In genomic region chr10:124512040-124512428, GRCh38 we compare ENCODE assay signal across 13 cellular contexts. TPM values are rescaled to one million over a fixed set of nuclear protein-coding genes. Genes with fewer than 3 reads are reported as not detected.
DNase-seq lines count a peak whose midpoint lies in the region; ATAC-seq and TF ChIP-seq lines count a peak whose summit lies in the region.
"Had no signal": no experiment of that assay in that cellular context is flagged by ENCODE, and none has a peak within 500 bp of the region (broad histone marks: within the 10 kb centered on the region; RNA-seq: fewer than 3 reads in every experiment).

No MANE protein-coding gene starts in this region.

- POLR2A ChIA-PET in activated CD8-positive, alpha-beta T cell treated with anti-CD3 and anti-CD28 coated beads for 36 hours (lab: Charles Lee): no interaction called here
- POLR2A ChIA-PET in activated CD8-positive, alpha-beta T cell treated with anti-CD3 and anti-CD28 coated beads, Interleukin-2, amount 10 ng/mL, durations not matched to agents 7 days and 5 days (lab: Charles Lee): no interaction called here
- POLR2A ChIA-PET in WTC11 (lab: Charles Lee): no interaction called here

- no peak for DNase-seq in activated CD8-positive, alpha-beta T cell treated with anti-CD3 and anti-CD28 coated beads for 36 hours
- DNase-seq in activated CD8-positive, alpha-beta T cell treated with anti-CD3 and anti-CD28 coated beads, Interleukin-2, amount 10 ng/mL, durations not matched to agents 7 days and 5 days: no peak
- DNase-seq in WTC11 (ENCODE audit: low spot score): no peak
- peak; percentile 1 for DNase-seq in neural progenitor cell (ENCODE audit: low spot score)
- no peak for DNase-seq in left lobe of liver (ENCODE audit: low spot score)
- DNase-seq in OCI-M2 (lab: John Stamatoyannopoulos, UW; ENCODE audit: unreplicated experiment): no peak
- no peak for DNase-seq in left colon
- DNase-seq: 8988T; AML-193; CD4-positive, CD25-positive, alpha-beta regulatory T cell; DMS 273 treated with DMSO at 0.1 percent for 48 hours; GM23248 had no signal

- H4K20me1 ChIP-seq in neural progenitor cell (ENCODE audit: low read depth): no peaks in the 10 kb centered on the region
- H4K20me1 ChIP-seq: BLaER1 had no signal

- H3K4me1 ChIP-seq in neural progenitor cell: peaks cover 1% of the 10 kb centered on the region

- H3K36me3 Mint-ChIP-seq in activated CD8-positive, alpha-beta T cell treated with anti-CD3 and anti-CD28 coated beads for 36 hours (ENCODE audit: low read depth): no peaks in the 10 kb centered on the region
- H3K36me3 Mint-ChIP-seq in activated CD8-positive, alpha-beta T cell treated with anti-CD3 and anti-CD28 coated beads, Interleukin-2, amount 10 ng/mL, durations not matched to agents 7 days and 5 days (ENCODE audit: low read depth): no peaks in the 10 kb centered on the region
- H3K36me3 Mint-ChIP-seq in WTC11 (peaks cover 6% of the 10 kb centered on the region), neural progenitor cell (peaks cover 4% of the 10 kb centered on the region)

- no peaks in the 10 kb centered on the region for H3K9me3 Mint-ChIP-seq in activated CD8-positive, alpha-beta T cell treated with anti-CD3 and anti-CD28 coated beads for 36 hours
- no peaks in the 10 kb centered on the region for H3K9me3 Mint-ChIP-seq in activated CD8-positive, alpha-beta T cell treated with anti-CD3 and anti-CD28 coated beads, Interleukin-2, amount 10 ng/mL, durations not matched to agents 7 days and 5 days (ENCODE audit: insufficient read depth)
- H3K9me3 Mint-ChIP-seq in WTC11: no peaks in the 10 kb centered on the region; the same call in 1 of the 2 replicates
- peaks cover 2% of the 10 kb centered on the region for H3K9me3 Mint-ChIP-seq in neural progenitor cell
- H3K9me3 Mint-ChIP-seq: CD4-positive, CD25-positive, alpha-beta regulatory T cell had no signal

- ATAC-seq in activated CD8-positive, alpha-beta T cell treated with anti-CD3 and anti-CD28 coated beads for 36 hours: no peak
- no peak for ATAC-seq in activated CD8-positive, alpha-beta T cell treated with anti-CD3 and anti-CD28 coated beads, Interleukin-2, amount 10 ng/mL, durations not matched to agents 7 days and 5 days
- ATAC-seq in WTC11 (no peak), left lobe of liver (no peak), left colon (no peak)

- CTCF ChIA-PET in activated CD8-positive, alpha-beta T cell treated with anti-CD3 and anti-CD28 coated beads for 36 hours (lab: Charles Lee): interaction anchor here (1.4 kb wide), 1 partner anchor 18 kb away, joined by 3 read pairs; no protein-coding TSS in a partner anchor
- CTCF ChIA-PET in activated CD8-positive, alpha-beta T cell treated with anti-CD3 and anti-CD28 coated beads, Interleukin-2, amount 10 ng/mL, durations not matched to agents 7 days and 5 days (lab: Charles Lee): no interaction called here
- CTCF ChIA-PET in WTC11 (lab: Charles Lee): interaction anchor here (0.6 to 1.0 kb wide), 4 partner anchors 19 to 1503 kb away, joined by 3 to 4 read pairs (median 3); no protein-coding TSS in a partner anchor

- H3K4me3 Mint-ChIP-seq in activated CD8-positive, alpha-beta T cell treated with anti-CD3 and anti-CD28 coated beads for 36 hours: no peak overlapping the region
- H3K4me3 Mint-ChIP-seq in activated CD8-positive, alpha-beta T cell treated with anti-CD3 and anti-CD28 coated beads, Interleukin-2, amount 10 ng/mL, durations not matched to agents 7 days and 5 days: no peak overlapping the region
- H3K4me3 Mint-ChIP-seq in WTC11 (no peak overlapping the region), neural progenitor cell (no peak overlapping the region)
- H3K4me3 Mint-ChIP-seq: CD4-positive, CD25-positive, alpha-beta regulatory T cell had no signal

- no peak overlapping the region for H3K4me3 ChIP-seq in neural progenitor cell
- H3K4me3 ChIP-seq: BLaER1, GM23248 had no signal

- intact Hi-C loops in activated CD8-positive, alpha-beta T cell treated with anti-CD3 and anti-CD28 coated beads for 36 hours (cut with micrococcal nuclease): no loop called here
- intact Hi-C loops in left colon (cut with DNase I, micrococcal nuclease): no loop called here

- H3K4me1 Mint-ChIP-seq in activated CD8-positive, alpha-beta T cell treated with anti-CD3 and anti-CD28 coated beads for 36 hours (ENCODE audit: low read depth): peaks cover 12% of the 10 kb centered on the region
- H3K4me1 Mint-ChIP-seq in activated CD8-positive, alpha-beta T cell treated with anti-CD3 and anti-CD28 coated beads, Interleukin-2, amount 10 ng/mL, durations not matched to agents 7 days and 5 days (ENCODE audit: low read depth): peaks cover 11% of the 10 kb centered on the region
- H3K4me1 Mint-ChIP-seq in WTC11 (no peaks in the 10 kb centered on the region), neural progenitor cell (peaks cover 7% of the 10 kb centered on the region)
- H3K4me1 Mint-ChIP-seq: CD4-positive, CD25-positive, alpha-beta regulatory T cell had no signal

- no peak for TF ChIP-seq CTCF in activated CD8-positive, alpha-beta T cell treated with anti-CD3 and anti-CD28 coated beads for 36 hours (IDR thresholded peaks at IDR 0.05)
- no peak for TF ChIP-seq CTCF in WTC11 (IDR thresholded peaks at IDR 0.05)
- no peak for TF ChIP-seq CTCF in neural progenitor cell (IDR thresholded peaks at IDR 0.05)

- H3F3A ChIP-seq in neural progenitor cell (ENCODE audit: low read depth): no peaks in the 10 kb centered on the region

- H3K36me3 ChIP-seq in neural progenitor cell: no peaks in the 10 kb centered on the region
- H3K36me3 ChIP-seq: BLaER1 had no signal

- peak overlapping the region; percentile 42 for H3K27ac Mint-ChIP-seq in activated CD8-positive, alpha-beta T cell treated with anti-CD3 and anti-CD28 coated beads for 36 hours
- H3K27ac Mint-ChIP-seq in activated CD8-positive, alpha-beta T cell treated with anti-CD3 and anti-CD28 coated beads, Interleukin-2, amount 10 ng/mL, durations not matched to agents 7 days and 5 days: no peak overlapping the region
- H3K27ac Mint-ChIP-seq in WTC11 (peak overlapping the region; percentile 65; the same call in 1 of the 2 replicates), neural progenitor cell (no peak overlapping the region)

- no peaks in the 10 kb centered on the region for H3K27me3 Mint-ChIP-seq in activated CD8-positive, alpha-beta T cell treated with anti-CD3 and anti-CD28 coated beads for 36 hours
- H3K27me3 Mint-ChIP-seq in activated CD8-positive, alpha-beta T cell treated with anti-CD3 and anti-CD28 coated beads, Interleukin-2, amount 10 ng/mL, durations not matched to agents 7 days and 5 days (ENCODE audit: low read depth): no peaks in the 10 kb centered on the region
- no peaks in the 10 kb centered on the region for H3K27me3 Mint-ChIP-seq in WTC11 (ENCODE audit: low read depth)
- peaks cover 9% of the 10 kb centered on the region for H3K27me3 Mint-ChIP-seq in neural progenitor cell (ENCODE audit: insufficient read depth, low read depth)

- no peak overlapping the region for H2AFZ ChIP-seq in neural progenitor cell (replicated peaks)
- H2AFZ ChIP-seq: GM23248 had no signal

- H3K27me3 ChIP-seq in neural progenitor cell: no peaks in the 10 kb centered on the region
- H3K27me3 ChIP-seq: BLaER1 had no signal

- H3K9ac ChIP-seq in neural progenitor cell: no peak overlapping the region
- H3K9ac ChIP-seq: BLaER1, GM23248 had no signal

- H3K4me2 ChIP-seq in neural progenitor cell: no peak overlapping the region
- H3K4me2 ChIP-seq: BLaER1 had no signal

- no peaks in the 10 kb centered on the region for H3K9me3 ChIP-seq in neural progenitor cell (ENCODE audit: low read depth)
- H3K9me3 ChIP-seq: BLaER1 had no signal

- H3K79me2 ChIP-seq in neural progenitor cell (ENCODE audit: low read depth): no peaks in the 10 kb centered on the region

- H3K27ac ChIP-seq in neural progenitor cell: no peak overlapping the region
- H3K27ac ChIP-seq: BLaER1, GM23248 had no signal

TF ChIP-seq in WTC11, 78 proteins besides CTCF, POLR2A, EP300 and RAD21:
- TF ChIP-seq CBFB (CRISPR knock-in tag; IDR thresholded peaks at IDR 0.05; ENCODE audit: low read depth): no peak
- TF ChIP-seq IRF1 (CRISPR knock-in tag; IDR thresholded peaks at IDR 0.05): no peak
- no peak for TF ChIP-seq NR2C2 (CRISPR knock-in tag; IDR thresholded peaks at IDR 0.05)
- no peak for TF ChIP-seq NR3C1 (CRISPR knock-in tag; conservative IDR thresholded peaks at IDR 0.05; ENCODE audit: low read depth)
- TF ChIP-seq ZNF416 (CRISPR knock-in tag; IDR thresholded peaks at IDR 0.05): no peak
- no peak for TF ChIP-seq HMGA2 (CRISPR knock-in tag; IDR thresholded peaks at IDR 0.05)
- TF ChIP-seq ZNF232 (CRISPR knock-in tag; IDR thresholded peaks at IDR 0.05): no peak
- TF ChIP-seq CDX4 (CRISPR knock-in tag; IDR thresholded peaks at IDR 0.05; ENCODE audit: borderline replicate concordance): no peak

RNA-seq across cellular contexts. Expression of gene LHPP, which starts 50.4 kb away (rescaled TPM):
- 10 to 100 TPM; 11.1 to 15.1 TPM for total RNA-seq in activated CD8-positive, alpha-beta T cell treated with anti-CD3 and anti-CD28 coated beads for 36 hours
- total RNA-seq in activated CD8-positive, alpha-beta T cell treated with anti-CD3 and anti-CD28 coated beads, Interleukin-2, amount 10 ng/mL, durations not matched to agents 7 days and 5 days: 10 to 100 TPM; 24.7 to 25.7 TPM
- total RNA-seq in WTC11 (2021) (33.2 to 42.4 TPM (median 41.1 TPM) in 3 replicates), neural progenitor cell (ENCODE audit: low replicate concordance) (23.3 and 24.5 TPM in 2 replicates), left lobe of liver (52.0 TPM), left colon (10 to 100 TPM; 26.1 to 29.8 TPM)

Comparison
In these comparisons a context has a peak if more than half of its experiments do, and no peak if none do; other contexts are left out.
1. H3K27ac Mint-ChIP-seq: peak in activated CD8-positive, alpha-beta T cell treated with anti-CD3 and anti-CD28 coated beads for 36 hours (single experiment) and WTC11 (single experiment); none in activated CD8-positive, alpha-beta T cell treated with anti-CD3 and anti-CD28 coated beads, Interleukin-2, amount 10 ng/mL, durations not matched to agents 7 days and 5 days (single experiment) and neural progenitor cell (single experiment).